Comparison of ENCODE assay signal across 1 cellular context in genomic region chr19:4543444-4543843, GRCh38.
A peak's percentile ranks its signal among the peaks of the same experiment; 100 is the strongest.
TF ChIP-seq lines count a peak whose summit lies in the region.

No MANE protein-coding gene starts in this region.

TF ChIP-seq in K562, 482 proteins besides CTCF, POLR2A, EP300 and RAD21:
- TF ChIP-seq ZBTB33 (CRISPR knock-in tag; IDR thresholded peaks at IDR 0.05) (peak; percentile 46), ZNF316 (IDR thresholded peaks at IDR 0.05) (no peak), HNRNPL (IDR thresholded peaks at IDR 0.05; ENCODE audit: low read depth, low read length) (peak; percentile 73)
TF ChIP-seq in K562: peak in this region for 2.
